ENCODE assay signal across 10 cellular contexts in the genomic region with DNA sequence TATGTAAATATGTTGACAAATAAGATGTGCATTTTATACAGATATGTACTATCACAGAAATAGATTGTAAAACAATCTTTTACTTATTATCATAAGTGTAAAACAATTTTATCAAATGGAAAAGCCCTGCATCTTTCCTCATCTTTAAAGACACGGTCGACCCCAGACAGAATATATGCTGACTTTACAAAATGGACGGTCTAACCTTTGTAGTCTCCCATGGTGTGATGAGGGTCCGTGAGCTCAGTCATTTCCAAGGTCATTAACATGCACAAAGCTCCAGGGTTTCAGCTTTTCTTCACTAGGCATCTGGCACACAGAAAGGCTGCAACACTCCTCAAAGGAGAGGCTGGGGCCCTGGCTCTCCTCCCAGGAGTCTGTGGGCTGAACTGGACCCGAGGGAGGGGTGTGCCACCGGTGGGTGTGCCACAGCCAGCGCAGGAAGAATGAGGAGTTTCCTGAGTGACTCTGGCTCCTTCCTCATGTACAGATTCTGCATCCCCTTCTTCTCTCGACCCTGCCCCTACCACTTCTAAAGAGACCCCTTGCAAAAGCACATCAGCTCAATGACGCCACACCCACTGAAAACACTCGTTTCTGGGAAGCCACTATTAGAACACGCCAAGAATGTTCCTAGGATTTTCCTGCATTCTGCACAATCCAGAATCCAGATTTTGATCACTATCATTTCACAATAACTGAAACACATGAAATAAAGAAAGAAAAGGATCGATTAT. TPM values are rescaled to one million over a fixed set of nuclear protein-coding genes. Genes with fewer than 3 reads are reported as not detected.
DNase-seq lines count a peak whose midpoint lies in the region; ATAC-seq and TF ChIP-seq lines count a peak whose summit lies in the region.
"Had no signal": no experiment of that assay in that cellular context is flagged by ENCODE, and none has a peak within 500 bp of the region (broad histone marks: within the 10 kb centered on the region; RNA-seq: fewer than 3 reads in every experiment).

No MANE protein-coding gene starts in this region.

- DNase-seq in DMS53 (lab: John Stamatoyannopoulos, UW), result peak; percentile 39
- no peak for DNase-seq in DMS53 treated with DMSO at 0.1 percent for 48 hours (lab: John Stamatoyannopoulos, UW; ENCODE audit: unreplicated experiment)
- DNase-seq in fibroblast of peridontal ligament (ENCODE audit: extremely low read depth), result peak; percentile 38
- no peak for DNase-seq in neural crest cell (ENCODE audit: low read depth, low spot score)
- DNase-seq in DMS153 (lab: John Stamatoyannopoulos, UW), result no peak
- DNase-seq in COLO829 (ENCODE audit: low spot score), result no peak
- no peak for DNase-seq in activated CD4-positive, alpha-beta T cell treated with anti-CD3 and anti-CD28 coated beads, Interleukin-2, amount 50 U/mL, for 4 hours
- DNase-seq: activated naive CD4-positive, alpha-beta T cell treated with anti-CD3 and anti-CD28 coated beads, Interleukin-2, amount 10 ng/mL, durations not matched to agents 7 days and 5 days had no signal

- H3K4me1 Mint-ChIP-seq in neural crest cell, result peaks cover 30% of the 10 kb centered on the region
- H3K4me1 Mint-ChIP-seq: activated naive CD4-positive, alpha-beta T cell treated with anti-CD3 and anti-CD28 coated beads, Interleukin-2, amount 10 ng/mL, durations not matched to agents 7 days and 5 days had no signal

- no peak overlapping the region for H3K4me3 Mint-ChIP-seq in neural crest cell
- H3K4me3 Mint-ChIP-seq: activated naive CD4-positive, alpha-beta T cell treated with anti-CD3 and anti-CD28 coated beads, Interleukin-2, amount 10 ng/mL, durations not matched to agents 7 days and 5 days; IgD-negative memory B cell had no signal

- H3K27me3 Mint-ChIP-seq in neural crest cell (ENCODE audit: low read depth), result no peaks in the 10 kb centered on the region

- peak overlapping the region; percentile 28 for H3K27ac Mint-ChIP-seq in neural crest cell (ENCODE audit: unreplicated experiment)
- H3K27ac Mint-ChIP-seq: activated naive CD4-positive, alpha-beta T cell treated with anti-CD3 and anti-CD28 coated beads, Interleukin-2, amount 10 ng/mL, durations not matched to agents 7 days and 5 days; IgD-negative memory B cell had no signal

- ATAC-seq in HG03521 (IDR thresholded peaks at IDR 0.05; ENCODE audit: unreplicated experiment), result no peak

- H3K36me3 Mint-ChIP-seq in neural crest cell (ENCODE audit: low read depth), result no peaks in the 10 kb centered on the region
- H3K36me3 Mint-ChIP-seq: activated naive CD4-positive, alpha-beta T cell treated with anti-CD3 and anti-CD28 coated beads, Interleukin-2, amount 10 ng/mL, durations not matched to agents 7 days and 5 days; IgD-negative memory B cell had no signal

- no peaks in the 10 kb centered on the region for H3K9me3 Mint-ChIP-seq in neural crest cell
- H3K9me3 Mint-ChIP-seq: activated naive CD4-positive, alpha-beta T cell treated with anti-CD3 and anti-CD28 coated beads, Interleukin-2, amount 10 ng/mL, durations not matched to agents 7 days and 5 days; IgD-negative memory B cell had no signal

- no peak for TF ChIP-seq CTCF in neural crest cell (conservative IDR thresholded peaks at IDR 0.05)

RNA-seq across cellular contexts. Expression of gene ABLIM1, which starts 26.2 kb away (rescaled TPM):
- 35.8 and 40.2 TPM in 2 replicates for total RNA-seq in neural crest cell

Comparison
In these comparisons a context has a peak if more than half of its experiments do, and no peak if none do; other contexts are left out.
1. DNase-seq: peak in DMS53 (single experiment) and fibroblast of peridontal ligament (single experiment); none in DMS53 treated with DMSO at 0.1 percent for 48 hours (single experiment), neural crest cell (single experiment), DMS153 (single experiment), COLO829 (single experiment) and activated CD4-positive, alpha-beta T cell treated with anti-CD3 and anti-CD28 coated beads, Interleukin-2, amount 50 U/mL, for 4 hours (0 of 2).